1 cellular context compared by ENCODE assay signal in genomic region chr12:84789184-84789583, GRCh38.
TF ChIP-seq lines count a peak whose summit lies in the region.

No MANE protein-coding gene starts in this region.

TF ChIP-seq in SK-N-SH treated with all-trans-retinoic acid at 6 μM for 48 hours, 23 proteins besides CTCF, POLR2A, EP300 and RAD21 (continued from another document):
- TF ChIP-seq POU6F1 (CRISPR knock-in tag; IDR thresholded peaks at IDR 0.05; ENCODE audit: borderline replicate concordance, low read depth) (no peak), ZNF8 (CRISPR knock-in tag; IDR thresholded peaks at IDR 0.05) (no peak), SNAI2 (CRISPR knock-in tag; IDR thresholded peaks at IDR 0.05) (no peak), OSR1 (CRISPR knock-in tag; IDR thresholded peaks at IDR 0.05) (no peak), CSRNP3 (CRISPR knock-in tag; IDR thresholded peaks at IDR 0.05) (no peak), TCF4 (CRISPR knock-in tag; IDR thresholded peaks at IDR 0.05; ENCODE audit: borderline replicate concordance) (no peak), ESRRG (CRISPR knock-in tag; IDR thresholded peaks at IDR 0.05) (no peak)
